In genomic region chr17:383771-384621, GRCh38 we compare ENCODE assay signal across 2 cellular contexts.
TF ChIP-seq lines count a peak whose summit lies in the region.

No MANE protein-coding gene starts in this region.

TF ChIP-seq in SK-N-SH, 30 proteins besides CTCF, POLR2A, EP300 and RAD21 (continued from another document):
- no peak for TF ChIP-seq REST (IDR thresholded peaks at IDR 0.05; ENCODE audit: low read depth, low read length)

TF ChIP-seq in SK-N-SH treated with all-trans-retinoic acid at 6 μM for 48 hours, 23 proteins besides CTCF, POLR2A, EP300 and RAD21 (continued from another document):
- TF ChIP-seq PATZ1 (CRISPR knock-in tag; IDR thresholded peaks at IDR 0.05; ENCODE audit: borderline replicate concordance) (no peak), ARNTL (CRISPR knock-in tag; IDR thresholded peaks at IDR 0.05; ENCODE audit: borderline replicate concordance, low read depth) (no peak), PPARA (CRISPR knock-in tag; IDR thresholded peaks at IDR 0.05; ENCODE audit: borderline replicate concordance) (no peak), GLIS3 (CRISPR knock-in tag; IDR thresholded peaks at IDR 0.05) (no peak), TCF4 (CRISPR knock-in tag; IDR thresholded peaks at IDR 0.05; ENCODE audit: borderline replicate concordance) (no peak), ZC3H10 (CRISPR knock-in tag; IDR thresholded peaks at IDR 0.05) (no peak), ZNF70 (CRISPR knock-in tag; IDR thresholded peaks at IDR 0.05) (no peak), SNAI2 (CRISPR knock-in tag; IDR thresholded peaks at IDR 0.05) (no peak), CREB5 (CRISPR knock-in tag; IDR thresholded peaks at IDR 0.05; ENCODE audit: low read depth) (no peak), TSHZ2 (CRISPR knock-in tag; IDR thresholded peaks at IDR 0.05) (no peak), ISL1 (CRISPR knock-in tag; IDR thresholded peaks at IDR 0.05) (no peak), ZNF8 (CRISPR knock-in tag; IDR thresholded peaks at IDR 0.05) (no peak), ESRRG (CRISPR knock-in tag; IDR thresholded peaks at IDR 0.05) (no peak)
